In genomic region chr17:40561294-40561870, GRCh38 we compare ENCODE assay signal across 11 cellular contexts. TPM values are rescaled to one million over a fixed set of nuclear protein-coding genes. Genes with fewer than 3 reads are reported as not detected.
DNase-seq lines count a peak whose midpoint lies in the region; ATAC-seq, FAIRE-seq and TF ChIP-seq lines count a peak whose summit lies in the region.
"Had no signal": no experiment of that assay in that cellular context is flagged by ENCODE, and none has a peak within 500 bp of the region (broad histone marks: within the 10 kb centered on the region; RNA-seq: fewer than 3 reads in every experiment).

No MANE protein-coding gene starts in this region.

- POLR2A ChIA-PET in CD8-positive, alpha-beta memory T cell (lab: Charles Lee) = interaction anchor here (0.6 to 3.4 kb wide), 11 partner anchors 13 to 202 kb away, joined by 3 to 31 read pairs (median 8); partner anchors contain the start of gene SMARCE1

- TF ChIP-seq CTCF in pancreas (IDR thresholded peaks at IDR 0.05) = no peak

- DNase-seq in CD8-positive, alpha-beta memory T cell = no peak
- no peak for DNase-seq in effector memory CD4-positive, alpha-beta T cell
- no peak for DNase-seq in NAMALWA (ENCODE audit: low spot score)
- no peak for DNase-seq in pancreas
- DNase-seq in hypothalamus (lab: John Stamatoyannopoulos, UW) = no peak
- no peak for DNase-seq in stimulated activated CD4-positive, alpha-beta T cell treated with anti-CD3 and anti-CD28 coated beads, Interleukin-4, amount 100 ng/mL, for 4 hours
- DNase-seq: left ventricle myocardium inferior had no signal

- peaks cover 0 to 87% (median 9%) of the 10 kb centered on the region in 3 donors for H3K36me3 Mint-ChIP-seq in CD8-positive, alpha-beta memory T cell

- no peak for FAIRE-seq in pancreas (lab: Jason Lieb, UNC)
- FAIRE-seq: G401.6 had no signal

- H3K9me3 ChIP-seq in CD8-positive, alpha-beta memory T cell (ENCODE audit: low read length) = no peaks in the 10 kb centered on the region
- no peaks in the 10 kb centered on the region for H3K9me3 ChIP-seq in effector memory CD4-positive, alpha-beta T cell (ENCODE audit: control insufficient read depth, low read length)
- H3K9me3 ChIP-seq in pancreas = no peaks in the 10 kb centered on the region
- H3K9me3 ChIP-seq: left ventricle myocardium inferior had no signal

- 61 to 77% methylated on average over 3 of the region's 3 CpGs for WGBS in pancreas, 2 donors

- peaks cover 94% of the 10 kb centered on the region for H3K4me1 ChIP-seq in CD8-positive, alpha-beta memory T cell (ENCODE audit: insufficient read depth, low read length)
- H3K4me1 ChIP-seq in effector memory CD4-positive, alpha-beta T cell (ENCODE audit: control insufficient read depth, insufficient read depth, low read length, poor library complexity, severe bottlenecking) = peaks cover 66% of the 10 kb centered on the region
- H3K4me1 ChIP-seq in pancreas = peaks cover 0 to 3% (median 0%) of the 10 kb centered on the region in 3 donors

- no peaks in the 10 kb centered on the region for H3K9me3 Mint-ChIP-seq in CD8-positive, alpha-beta memory T cell

- peak; percentile 22 for ATAC-seq in GM19467 (IDR thresholded peaks at IDR 0.05; ENCODE audit: unreplicated experiment)
- ATAC-seq in HG03354 (IDR thresholded peaks at IDR 0.05; ENCODE audit: poor library complexity, severe bottlenecking, unreplicated experiment) = peak; percentile 36
- no peak for ATAC-seq in pancreas

- peaks cover 81 to 96% (median 94%) of the 10 kb centered on the region in 3 donors for H3K4me1 Mint-ChIP-seq in CD8-positive, alpha-beta memory T cell

- peak overlapping the region; percentile 88 to 91 (median 90) for H3K4me3 Mint-ChIP-seq in CD8-positive, alpha-beta memory T cell

- H3K27me3 ChIP-seq in CD8-positive, alpha-beta memory T cell (ENCODE audit: insufficient read depth, low read length, poor library complexity, severe bottlenecking) = no peaks in the 10 kb centered on the region
- H3K27me3 ChIP-seq in effector memory CD4-positive, alpha-beta T cell (replicated peaks; ENCODE audit: control insufficient read depth, insufficient read depth, low read length, poor library complexity, severe bottlenecking) = no peaks in the 10 kb centered on the region
- no peaks in the 10 kb centered on the region for H3K27me3 ChIP-seq in pancreas

- H3K27me3 Mint-ChIP-seq in CD8-positive, alpha-beta memory T cell = peaks cover 0 to 8% of the 10 kb centered on the region in 2 donors

- peak overlapping the region; percentile 96 for H3K27ac ChIP-seq in CD8-positive, alpha-beta memory T cell (ENCODE audit: low read depth, low read length)
- H3K27ac ChIP-seq in effector memory CD4-positive, alpha-beta T cell (ENCODE audit: insufficient read depth, low read length, poor library complexity, severe bottlenecking) = peak overlapping the region; percentile 99
- H3K27ac ChIP-seq in pancreas = no peak overlapping the region

- CTCF ChIA-PET in CD8-positive, alpha-beta memory T cell (lab: Charles Lee) = interaction anchor here (0.8 to 17.6 kb wide), 32 partner anchors 8 to 250 kb away, joined by 3 to 475 read pairs (median 6); partner anchors contain the start of genes GJD3 and TOP2A

- intact Hi-C loops in pancreas (cut with DNase I) = no loop called here

- peak overlapping the region; percentile 99 for H3K4me3 ChIP-seq in CD8-positive, alpha-beta memory T cell (ENCODE audit: low read length)
- H3K4me3 ChIP-seq in effector memory CD4-positive, alpha-beta T cell (ENCODE audit: insufficient read depth, low read depth, low read length, poor library complexity, severe bottlenecking) = peak overlapping the region; percentile 87
- H3K4me3 ChIP-seq in pancreas = no peak overlapping the region

- peak overlapping the region; percentile 92 to 100 (median 98) for H3K27ac Mint-ChIP-seq in CD8-positive, alpha-beta memory T cell

- H3K36me3 ChIP-seq in CD8-positive, alpha-beta memory T cell (ENCODE audit: insufficient read depth, low read length) = peaks cover 62% of the 10 kb centered on the region
- peaks cover 32% of the 10 kb centered on the region for H3K36me3 ChIP-seq in effector memory CD4-positive, alpha-beta T cell (ENCODE audit: control insufficient read depth, insufficient read depth, low read length)
- H3K36me3 ChIP-seq in pancreas = no peaks in the 10 kb centered on the region
- H3K36me3 ChIP-seq: left ventricle myocardium inferior had no signal

RNA-seq across cellular contexts. Expression of gene CCR7, which starts 3.9 kb away (rescaled TPM):
- total RNA-seq in CD8-positive, alpha-beta memory T cell = 100 to 1,000 TPM; 152 to 154 TPM
- polyA plus RNA-seq in CD8-positive, alpha-beta memory T cell = 286 TPM
- under 1 TPM in 3 of 6 donors, not detected in 3; 0.09 to 0.82 (median 0.09) TPM for total RNA-seq in pancreas
- polyA plus RNA-seq in pancreas = under 1 TPM; 0.07 to 0.08 TPM
- total RNA-seq: left ventricle myocardium inferior had no signal

RNA-seq across cellular contexts. Expression of gene TNS4, which starts 60.0 kb away (rescaled TPM):
- total RNA-seq in CD8-positive, alpha-beta memory T cell = 1 to 10 TPM; 3.1 TPM
- 0.41 TPM for polyA plus RNA-seq in CD8-positive, alpha-beta memory T cell
- under 1 TPM in 2 of 6 donors, not detected in 4; 0.16 to 0.24 TPM for total RNA-seq in pancreas
- polyA plus RNA-seq in pancreas = not detected
- total RNA-seq: dermis microvascular lymphatic vessel endothelial cell, left ventricle myocardium inferior had no signal

Comparison
In these comparisons a context has a peak if more than half of its experiments do, and no peak if none do; other contexts are left out.
1. H3K27ac ChIP-seq: peak in CD8-positive, alpha-beta memory T cell (single experiment) and effector memory CD4-positive, alpha-beta T cell (single experiment); none in pancreas (0 of 4).
2. H3K4me3 ChIP-seq: peak in CD8-positive, alpha-beta memory T cell (single experiment) and effector memory CD4-positive, alpha-beta T cell (single experiment); none in pancreas (0 of 4).
3. ATAC-seq: peak in GM19467 (single experiment) and HG03354 (single experiment); none in pancreas (0 of 4).
4. RNA of gene CCR7, which starts 3.9 kb away (total RNA-seq): 152 to 154 TPM in CD8-positive, alpha-beta memory T cell; 0.09 to 0.82 TPM in pancreas; every median in the first group is over 10 times any median in the second.